ENCODE assay signal across 22 cellular contexts in genomic region chr6:81086931-81087330, GRCh38.
"Had no signal": no experiment of that assay in that cellular context is flagged by ENCODE, and none has a peak within 500 bp of the region (broad histone marks: within the 10 kb centered on the region; RNA-seq: fewer than 3 reads in every experiment).

No MANE protein-coding gene starts in this region.

- H3K27me3 Mint-ChIP-seq: naive thymus-derived CD4-positive, alpha-beta T cell; stimulated activated memory B cell treated with anti-CD40 and anti-IgM and Interleukin-4, amounts not matched to agents 10 μg/mL and 1 μg/mL and 100 μg/mL, for 72 hours had no signal

- H3K27ac Mint-ChIP-seq: activated naive CD4-positive, alpha-beta T cell treated with anti-CD3 and anti-CD28 coated beads, Interleukin-2, amount 50 U/mL, for 72 hours; naive thymus-derived CD4-positive, alpha-beta T cell; stimulated activated memory B cell treated with anti-CD40 and anti-IgM and Interleukin-4, amounts not matched to agents 10 μg/mL and 1 μg/mL and 100 μg/mL, for 72 hours; T-helper 1 cell treated with Interleukin-12 subunit alpha and Interleukin-12 subunit beta and Interleukin-4 antibody, amounts not matched to agents 30 μg/mL and 1 μg/mL, for 36 hours; WTC11 had no signal

- H3K9me3 ChIP-seq: adrenal gland, ascending aorta, esophagus muscularis mucosa, heart right ventricle, psoas muscle, testis, uterus had no signal

- H3K27me3 ChIP-seq: adrenal gland, ascending aorta, brain microvascular endothelial cell, esophagus muscularis mucosa, heart right ventricle, testis, uterus had no signal

- H3K4me1 Mint-ChIP-seq: stimulated activated memory B cell treated with anti-CD40 and anti-IgM and Interleukin-4, amounts not matched to agents 10 μg/mL and 1 μg/mL and 100 μg/mL, for 72 hours had no signal

- H3K27ac ChIP-seq: adrenal gland, ascending aorta, brain microvascular endothelial cell, esophagus muscularis mucosa, psoas muscle, testis had no signal

- H3K36me3 Mint-ChIP-seq: activated naive CD4-positive, alpha-beta T cell treated with anti-CD3 and anti-CD28 coated beads, Interleukin-2, amount 50 U/mL, for 72 hours; naive thymus-derived CD4-positive, alpha-beta T cell; stimulated activated memory B cell treated with anti-CD40 and anti-IgM and Interleukin-4, amounts not matched to agents 10 μg/mL and 1 μg/mL and 100 μg/mL, for 72 hours; WTC11 had no signal

- H3K4me1 ChIP-seq: adrenal gland, ascending aorta, psoas muscle, uterus had no signal

- H3K36me3 ChIP-seq: adrenal gland, ascending aorta, brain microvascular endothelial cell, esophagus muscularis mucosa, heart right ventricle, uterus had no signal

- H3K9me3 Mint-ChIP-seq: activated naive CD4-positive, alpha-beta T cell treated with anti-CD3 and anti-CD28 coated beads, Interleukin-2, amount 50 U/mL, for 72 hours; stimulated activated memory B cell treated with anti-CD40 and anti-IgM and Interleukin-4, amounts not matched to agents 10 μg/mL and 1 μg/mL and 100 μg/mL, for 72 hours; T-helper 1 cell treated with Interleukin-12 subunit alpha and Interleukin-12 subunit beta and Interleukin-4 antibody, amounts not matched to agents 30 μg/mL and 1 μg/mL, for 36 hours; WTC11 had no signal

- H3K4me3 ChIP-seq: adrenal gland, ascending aorta, esophagus muscularis mucosa, heart right ventricle, lung, psoas muscle, testis, uterus had no signal

- ATAC-seq: activated naive CD4-positive, alpha-beta T cell treated with anti-CD3 and anti-CD28 coated beads, Interleukin-2, amount 50 U/mL, for 72 hours; naive thymus-derived CD4-positive, alpha-beta T cell; right cardiac atrium; stimulated activated memory B cell treated with anti-CD40 and anti-IgM and Interleukin-4, amounts not matched to agents 10 μg/mL and 1 μg/mL and 100 μg/mL, for 72 hours; WTC11 had no signal

- DNase-seq: activated T-cell treated with anti-CD3 and anti-CD28 coated beads, Interleukin-2, amount 50 U/mL, for 1 hour; adrenal gland; brain microvascular endothelial cell; central memory CD4-positive, alpha-beta T cell; effector memory CD4-positive, alpha-beta T cell; heart right ventricle; naive thymus-derived CD4-positive, alpha-beta T cell; psoas muscle; right cardiac atrium; small intestine; stimulated activated CD4-positive, alpha-beta T cell treated with anti-CD3 and anti-CD28 coated beads, Interleukin-15, amount 100 ng/mL, for 24 hours; T1000; testis; trophoblast cell; uterus had no signal

- H3K4me3 Mint-ChIP-seq: naive thymus-derived CD4-positive, alpha-beta T cell; stimulated activated memory B cell treated with anti-CD40 and anti-IgM and Interleukin-4, amounts not matched to agents 10 μg/mL and 1 μg/mL and 100 μg/mL, for 72 hours; T-helper 1 cell treated with Interleukin-12 subunit alpha and Interleukin-12 subunit beta and Interleukin-4 antibody, amounts not matched to agents 30 μg/mL and 1 μg/mL, for 36 hours; WTC11 had no signal
